ENCODE assay signal across 30 cellular contexts in the genomic region with DNA sequence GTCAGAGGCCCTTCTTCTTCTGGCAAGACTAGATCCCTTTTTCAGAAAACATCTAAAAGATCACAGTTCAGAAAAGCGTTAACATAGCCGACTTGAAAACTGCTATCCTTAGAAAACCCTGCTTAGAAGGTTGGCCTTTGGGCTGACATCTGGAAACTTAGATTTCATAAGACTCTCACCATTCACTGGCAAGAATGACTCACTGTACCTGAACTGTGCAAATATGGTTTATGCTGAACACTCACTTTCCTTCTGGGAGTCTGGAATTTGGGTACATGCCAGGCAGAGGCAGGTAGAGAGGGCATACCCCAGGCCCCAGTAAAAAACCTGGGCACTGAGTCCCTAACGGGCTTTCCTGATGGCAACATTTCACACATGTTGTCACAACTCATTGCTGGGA.
A peak's percentile ranks its signal among the peaks of the same experiment; 100 is the strongest.
DNase-seq lines count a peak whose midpoint lies in the region; ATAC-seq, FAIRE-seq and TF ChIP-seq lines count a peak whose summit lies in the region.
"Had no signal": no experiment of that assay in that cellular context is flagged by ENCODE, and none has a peak within 500 bp of the region (broad histone marks: within the 10 kb centered on the region; RNA-seq: fewer than 3 reads in every experiment).

No MANE protein-coding gene starts in this region.

- FAIRE-seq in astrocyte (lab: Jason Lieb, UNC), result peak; percentile 45
- FAIRE-seq: A549, GM12878, H1 had no signal

- no peaks in the 10 kb centered on the region for H3K27me3 Mint-ChIP-seq in astrocyte (ENCODE audit: low read depth, unreplicated experiment)

- H3K4me1 Mint-ChIP-seq in astrocyte (ENCODE audit: low read depth, unreplicated experiment), result peaks cover 2% of the 10 kb centered on the region

- no peaks in the 10 kb centered on the region for H3K36me3 ChIP-seq in astrocyte (ENCODE audit: insufficient read depth, low read length)
- no peaks in the 10 kb centered on the region for H3K36me3 ChIP-seq in transverse colon
- H3K36me3 ChIP-seq: BLaER1 treated with 17β-estradiol and CSF1 and Interleukin-3, amounts not matched to agents 10 nM and 100 nM had no signal

- H4K20me1 ChIP-seq in astrocyte (ENCODE audit: insufficient read depth, low read length), result no peaks in the 10 kb centered on the region

- WGBS in transverse colon (ENCODE audit: low coverage in 1 of 2), 2 donors, result 67 to 90% methylated on average over 2 to 3 of the region's 3 CpGs

- H3K4me1 ChIP-seq in astrocyte (ENCODE audit: insufficient read depth, low read length) (no peaks in the 10 kb centered on the region), transverse colon (no peaks in the 10 kb centered on the region)
- H3K4me1 ChIP-seq: A549; BLaER1 treated with 17β-estradiol and CSF1 and Interleukin-3, amounts not matched to agents 10 nM and 100 nM had no signal

- in situ Hi-C loops in transverse colon (cut with MboI; ENCODE audit: low pct_ligation_motif_present in 1 of 4, low pct_unique_long_range_greater_than_20kb in 1 of 4, low sequenced_read_pairs in 3 of 4), result no loop called here

- no peaks in the 10 kb centered on the region for H3K27me3 ChIP-seq in astrocyte (ENCODE audit: insufficient read depth, low read length)
- H3K27me3 ChIP-seq in transverse colon, result no peaks in the 10 kb centered on the region

- TF ChIP-seq CTCF in LNCaP clone FGC (IDR thresholded peaks at IDR 0.05; ENCODE audit: control insufficient read depth, extremely low read depth, insufficient read depth) (no peak), astrocyte (IDR thresholded peaks at IDR 0.05; ENCODE audit: insufficient read depth, low read depth, low read length) (no peak), transverse colon (IDR thresholded peaks at IDR 0.05) (no peak)

- no peak overlapping the region for H3K4me3 ChIP-seq in LNCaP clone FGC (ENCODE audit: low read depth, low read length)
- no peak overlapping the region for H3K4me3 ChIP-seq in astrocyte (ENCODE audit: insufficient read depth, low read depth, low read length)
- no peak overlapping the region for H3K4me3 ChIP-seq in transverse colon
- H3K4me3 ChIP-seq: A549; BLaER1 treated with 17β-estradiol and CSF1 and Interleukin-3, amounts not matched to agents 10 nM and 100 nM; GM12878; SK-N-MC had no signal

- no peak overlapping the region for H2AFZ ChIP-seq in astrocyte (ENCODE audit: low read depth, low read length)

- TF ChIP-seq EP300 in transverse colon (IDR thresholded peaks at IDR 0.05; ENCODE audit: low read depth), result no peak

- H3K4me2 ChIP-seq in astrocyte (ENCODE audit: low read length), result no peak overlapping the region
- H3K4me2 ChIP-seq: A549; BLaER1 treated with 17β-estradiol and CSF1 and Interleukin-3, amounts not matched to agents 10 nM and 100 nM had no signal

- DNase-seq in DMS53 (lab: John Stamatoyannopoulos, UW) (peak; percentile 58), LNCaP clone FGC (ENCODE audit: low read depth) (peak; percentile 3), astrocyte (ENCODE audit: low read depth) (no peak), transverse colon (no peak), NOMO-1 treated with DMSO at 0.1 percent for 48 hours (lab: John Stamatoyannopoulos, UW; ENCODE audit: unreplicated experiment) (no peak)
- DNase-seq: AML-193; CD4-positive, alpha-beta T cell; DMS79; EL; GDM1; HCEC 1CT; Karpas-422; MV-4-11; NCI-H1105; NCI-H146; NCI-H1930; NCI-H2107; NCI-H446; NCI-H524 treated with DMSO at 0.1 percent for 48 hours; NCI-H774; NK-92 treated with Interleukin-12 subunit alpha and Interleukin-12 subunit beta, amount 100 ng/mL, for 24 hours; SIG-M5 had no signal

- no peak overlapping the region for H3K9ac ChIP-seq in astrocyte (ENCODE audit: low read length)
- H3K9ac ChIP-seq: BLaER1 treated with 17β-estradiol and CSF1 and Interleukin-3, amounts not matched to agents 10 nM and 100 nM had no signal

- H3K27ac ChIP-seq in astrocyte (ENCODE audit: low read depth, low read length) (no peak overlapping the region), transverse colon (no peak overlapping the region)
- H3K27ac ChIP-seq: A549; BLaER1 treated with 17β-estradiol and CSF1 and Interleukin-3, amounts not matched to agents 10 nM and 100 nM; HL-60; SK-N-MC had no signal

- no peak overlapping the region for H3K4me3 Mint-ChIP-seq in astrocyte (ENCODE audit: unreplicated experiment)
- H3K4me3 Mint-ChIP-seq: CD4-positive, alpha-beta T cell had no signal

- no peaks in the 10 kb centered on the region for H3K79me2 ChIP-seq in astrocyte (ENCODE audit: insufficient read depth, low read length)

- ATAC-seq in esophagus mucosa (peak; percentile 26), HG02938 (IDR thresholded peaks at IDR 0.05; ENCODE audit: unreplicated experiment) (no peak)
- ATAC-seq: A549, GM12878 had no signal

- peaks cover 9% of the 10 kb centered on the region for H3K9me3 ChIP-seq in astrocyte (ENCODE audit: insufficient read depth, low read depth, low read length)
- H3K9me3 ChIP-seq in transverse colon, result no peaks in the 10 kb centered on the region
- H3K9me3 ChIP-seq: A549 had no signal

- no peaks in the 10 kb centered on the region for H3K9me3 Mint-ChIP-seq in astrocyte (ENCODE audit: unreplicated experiment)
- H3K9me3 Mint-ChIP-seq: CD4-positive, alpha-beta T cell had no signal

- H3K36me3 Mint-ChIP-seq in astrocyte (ENCODE audit: low read depth, unreplicated experiment), result no peaks in the 10 kb centered on the region

- no peak for TF ChIP-seq POLR2A in transverse colon (IDR thresholded peaks at IDR 0.05)

- intact Hi-C loops in transverse colon (cut with DNase I; ENCODE audit: low total_unique reads), result no loop called here

- no peak overlapping the region for H3K27ac Mint-ChIP-seq in astrocyte (ENCODE audit: unreplicated experiment)
- H3K27ac Mint-ChIP-seq: CD4-positive, alpha-beta T cell had no signal

Comparison
In these comparisons a context has a peak if more than half of its experiments do, and no peak if none do; other contexts are left out.
1. DNase-seq: peak in DMS53 (single experiment) and LNCaP clone FGC (single experiment); none in astrocyte (single experiment), transverse colon (single experiment) and NOMO-1 treated with DMSO at 0.1 percent for 48 hours (single experiment).